1 cellular context compared by ENCODE assay signal in genomic region chr2:8440029-8440778, GRCh38.
TF ChIP-seq lines count a peak whose summit lies in the region.

No MANE protein-coding gene starts in this region.

TF ChIP-seq in H1, 55 proteins besides CTCF, POLR2A, EP300 and RAD21:
- TF ChIP-seq POU5F1 (IDR thresholded peaks at IDR 0.05; ENCODE audit: low read depth, low read length) = no peak
- TF ChIP-seq SRF (IDR thresholded peaks at IDR 0.05; ENCODE audit: low read depth, low read length) = no peak
- no peak for TF ChIP-seq SP4 (IDR thresholded peaks at IDR 0.05; ENCODE audit: low read length)
